In the genomic region with DNA sequence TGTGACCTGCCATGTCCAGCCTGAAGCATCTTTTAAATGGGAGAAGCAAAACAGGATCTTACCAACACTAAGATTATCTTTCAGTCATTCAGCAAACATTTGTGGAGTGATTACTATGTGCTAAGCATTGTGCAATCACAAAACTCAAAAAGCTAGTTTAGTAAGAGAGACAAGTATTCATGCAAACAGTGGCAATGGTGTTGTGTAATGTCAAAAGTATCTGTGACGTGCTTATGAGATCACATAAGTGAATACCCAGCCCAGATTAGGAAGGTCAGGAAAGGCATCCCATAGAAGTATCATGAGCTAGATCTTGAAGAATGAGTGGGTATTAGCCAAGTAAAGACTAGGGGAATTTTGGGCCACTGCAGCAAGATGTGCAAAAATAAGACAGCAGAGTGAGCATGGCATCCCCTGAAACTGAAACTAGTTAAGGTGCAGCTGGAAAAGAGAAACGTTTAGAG, we compare ENCODE assay signal across 8 cellular contexts. TPM values are rescaled to one million over a fixed set of nuclear protein-coding genes. Genes with fewer than 3 reads are reported as not detected.
DNase-seq lines count a peak whose midpoint lies in the region; ATAC-seq and TF ChIP-seq lines count a peak whose summit lies in the region.

No MANE protein-coding gene starts in this region.

- peaks cover 21% of the 10 kb centered on the region for H3K36me3 Mint-ChIP-seq in activated CD4-positive, alpha-beta T cell treated with anti-CD3 and anti-CD28 coated beads for 36 hours (ENCODE audit: low read depth)
- peaks cover 12% of the 10 kb centered on the region for H3K36me3 Mint-ChIP-seq in activated naive CD8-positive, alpha-beta T cell treated with anti-CD3 and anti-CD28 coated beads, Interleukin-2, amount 50 U/mL, for 24 hours (ENCODE audit: low read depth)
- H3K36me3 Mint-ChIP-seq in stimulated activated effector memory CD8-positive, alpha-beta T cell treated with anti-CD3 and anti-CD28 coated beads, Interleukin-12 subunit alpha, Interleukin-12 subunit beta, amount 100 ng/mL, for 72 hours: peaks cover 38% of the 10 kb centered on the region

- no peak for TF ChIP-seq CTCF in omental fat pad (IDR thresholded peaks at IDR 0.05)

- POLR2A ChIA-PET in activated CD4-positive, alpha-beta T cell treated with anti-CD3 and anti-CD28 coated beads for 36 hours (lab: Charles Lee): no interaction called here

- peak; percentile 24 for DNase-seq in activated CD4-positive, alpha-beta T cell treated with anti-CD3 and anti-CD28 coated beads for 36 hours
- DNase-seq in activated CD4-positive, alpha-beta T cell treated with anti-CD3 and anti-CD28 coated beads for 1 hour: no peak
- no peak for DNase-seq in activated naive CD8-positive, alpha-beta T cell treated with anti-CD3 and anti-CD28 coated beads, Interleukin-2, amount 50 U/mL, for 24 hours
- no peak for DNase-seq in stimulated activated effector memory CD8-positive, alpha-beta T cell treated with anti-CD3 and anti-CD28 coated beads, Interleukin-12 subunit alpha, Interleukin-12 subunit beta, amount 100 ng/mL, for 72 hours (ENCODE audit: low spot score in 2 of 2)
- DNase-seq in NCI-H2196 treated with DMSO at 0.1 percent for 48 hours (lab: John Stamatoyannopoulos, UW; ENCODE audit: unreplicated experiment) (no peak), GM19240 (ENCODE audit: insufficient read length, low spot score) (no peak), omental fat pad (ENCODE audit: low spot score) (no peak)

- intact Hi-C loops in activated CD4-positive, alpha-beta T cell treated with anti-CD3 and anti-CD28 coated beads for 36 hours (cut with DNase I, micrococcal nuclease): loop anchor here (1.0 to 2.0 kb wide), 5 partner anchors 31 to 258 kb away; a partner anchor contains a TSS

- peaks cover 2% of the 10 kb centered on the region for H3K9me3 Mint-ChIP-seq in activated CD4-positive, alpha-beta T cell treated with anti-CD3 and anti-CD28 coated beads for 36 hours (ENCODE audit: low read depth)
- no peaks in the 10 kb centered on the region for H3K9me3 Mint-ChIP-seq in activated naive CD8-positive, alpha-beta T cell treated with anti-CD3 and anti-CD28 coated beads, Interleukin-2, amount 50 U/mL, for 24 hours
- no peaks in the 10 kb centered on the region for H3K9me3 Mint-ChIP-seq in stimulated activated effector memory CD8-positive, alpha-beta T cell treated with anti-CD3 and anti-CD28 coated beads, Interleukin-12 subunit alpha, Interleukin-12 subunit beta, amount 100 ng/mL, for 72 hours

- peaks cover 36% of the 10 kb centered on the region for H3K4me1 Mint-ChIP-seq in activated CD4-positive, alpha-beta T cell treated with anti-CD3 and anti-CD28 coated beads for 36 hours
- H3K4me1 Mint-ChIP-seq in activated naive CD8-positive, alpha-beta T cell treated with anti-CD3 and anti-CD28 coated beads, Interleukin-2, amount 50 U/mL, for 24 hours: peaks cover 40% of the 10 kb centered on the region
- H3K4me1 Mint-ChIP-seq in stimulated activated effector memory CD8-positive, alpha-beta T cell treated with anti-CD3 and anti-CD28 coated beads, Interleukin-12 subunit alpha, Interleukin-12 subunit beta, amount 100 ng/mL, for 72 hours: peaks cover 16% of the 10 kb centered on the region

- H3K27ac Mint-ChIP-seq in activated CD4-positive, alpha-beta T cell treated with anti-CD3 and anti-CD28 coated beads for 36 hours: peak overlapping the region; percentile 89
- peak overlapping the region; percentile 49 for H3K27ac Mint-ChIP-seq in activated naive CD8-positive, alpha-beta T cell treated with anti-CD3 and anti-CD28 coated beads, Interleukin-2, amount 50 U/mL, for 24 hours
- peak overlapping the region; percentile 18 for H3K27ac Mint-ChIP-seq in stimulated activated effector memory CD8-positive, alpha-beta T cell treated with anti-CD3 and anti-CD28 coated beads, Interleukin-12 subunit alpha, Interleukin-12 subunit beta, amount 100 ng/mL, for 72 hours

- no peak overlapping the region for H3K4me3 Mint-ChIP-seq in activated CD4-positive, alpha-beta T cell treated with anti-CD3 and anti-CD28 coated beads for 36 hours
- no peak overlapping the region for H3K4me3 Mint-ChIP-seq in activated naive CD8-positive, alpha-beta T cell treated with anti-CD3 and anti-CD28 coated beads, Interleukin-2, amount 50 U/mL, for 24 hours
- H3K4me3 Mint-ChIP-seq in stimulated activated effector memory CD8-positive, alpha-beta T cell treated with anti-CD3 and anti-CD28 coated beads, Interleukin-12 subunit alpha, Interleukin-12 subunit beta, amount 100 ng/mL, for 72 hours: no peak overlapping the region

- CTCF ChIA-PET in activated CD4-positive, alpha-beta T cell treated with anti-CD3 and anti-CD28 coated beads for 36 hours (lab: Charles Lee): interaction anchor here (0.6 kb wide), 1 partner anchor 222 kb away, joined by 3 read pairs; no protein-coding TSS in a partner anchor

- H3K27me3 Mint-ChIP-seq in activated CD4-positive, alpha-beta T cell treated with anti-CD3 and anti-CD28 coated beads for 36 hours: no peaks in the 10 kb centered on the region
- H3K27me3 Mint-ChIP-seq in activated naive CD8-positive, alpha-beta T cell treated with anti-CD3 and anti-CD28 coated beads, Interleukin-2, amount 50 U/mL, for 24 hours: no peaks in the 10 kb centered on the region

- ATAC-seq in activated CD4-positive, alpha-beta T cell treated with anti-CD3 and anti-CD28 coated beads for 36 hours: peak; percentile 61
- peak; percentile 8 for ATAC-seq in HG03064 (IDR thresholded peaks at IDR 0.05; ENCODE audit: low read depth, unreplicated experiment)
- ATAC-seq in activated naive CD8-positive, alpha-beta T cell treated with anti-CD3 and anti-CD28 coated beads, Interleukin-2, amount 50 U/mL, for 24 hours: no peak
- ATAC-seq in stimulated activated effector memory CD8-positive, alpha-beta T cell treated with anti-CD3 and anti-CD28 coated beads, Interleukin-12 subunit alpha, Interleukin-12 subunit beta, amount 100 ng/mL, for 72 hours: peak; percentile 42
- no peak for ATAC-seq in omental fat pad (ENCODE audit: low FRiP score)

RNA-seq across cellular contexts. Expression of a gene that starts 32.1 kb away (rescaled TPM):
- 10 to 100 TPM; 62.8 to 74.7 TPM for total RNA-seq in activated CD4-positive, alpha-beta T cell treated with anti-CD3 and anti-CD28 coated beads for 36 hours
- total RNA-seq in omental fat pad: 10 to 100 TPM; 56.0 to 71.5 (median 67.2) TPM

RNA-seq across cellular contexts. Expression of a gene that starts 39.1 kb away (rescaled TPM):
- 10 to 100 TPM in 1 of 2 experiments, 1 to 10 TPM in 1; 9.4 to 11.1 TPM for total RNA-seq in activated CD4-positive, alpha-beta T cell treated with anti-CD3 and anti-CD28 coated beads for 36 hours
- 10 to 100 TPM in 2 of 4 donors, 1 to 10 TPM in 2; 1.4 to 27.7 (median 9.4) TPM for total RNA-seq in omental fat pad

Comparison
In these comparisons a context has a peak if more than half of its experiments do, and no peak if none do; other contexts are left out.
1. ATAC-seq: peak in activated CD4-positive, alpha-beta T cell treated with anti-CD3 and anti-CD28 coated beads for 36 hours (single experiment), HG03064 (single experiment) and stimulated activated effector memory CD8-positive, alpha-beta T cell treated with anti-CD3 and anti-CD28 coated beads, Interleukin-12 subunit alpha, Interleukin-12 subunit beta, amount 100 ng/mL, for 72 hours (single experiment); none in activated naive CD8-positive, alpha-beta T cell treated with anti-CD3 and anti-CD28 coated beads, Interleukin-2, amount 50 U/mL, for 24 hours (single experiment) and omental fat pad (single experiment).
2. H3K27ac Mint-ChIP-seq: peak in every context shown above with its lines; median percentile 89 in activated CD4-positive, alpha-beta T cell treated with anti-CD3 and anti-CD28 coated beads for 36 hours; 49 in activated naive CD8-positive, alpha-beta T cell treated with anti-CD3 and anti-CD28 coated beads, Interleukin-2, amount 50 U/mL, for 24 hours; 18 in stimulated activated effector memory CD8-positive, alpha-beta T cell treated with anti-CD3 and anti-CD28 coated beads, Interleukin-12 subunit alpha, Interleukin-12 subunit beta, amount 100 ng/mL, for 72 hours.